In genomic region chr12:102740157-102741032, GRCh38 we compare ENCODE assay signal across 8 cellular contexts.
A peak's percentile ranks its signal among the peaks of the same experiment; 100 is the strongest.
DNase-seq lines count a peak whose midpoint lies in the region; ATAC-seq and TF ChIP-seq lines count a peak whose summit lies in the region.

No MANE protein-coding gene starts in this region.

- 23 to 31% (median 26%) methylated on average over 3 of the region's 3 CpGs for WGBS in psoas muscle, 3 donors

- TF ChIP-seq CTCF in HFF-Myc (IDR thresholded peaks at IDR 0.05; ENCODE audit: low read depth, low read length, missing control alignments) = no peak
- TF ChIP-seq CTCF in psoas muscle (IDR thresholded peaks at IDR 0.05) = no peak

- H3K4me3 ChIP-seq in HFF-Myc (replicated peaks; ENCODE audit: low read depth, low read length) (no peak overlapping the region), psoas muscle (no peak overlapping the region)

- H3K9me3 ChIP-seq in psoas muscle = no peaks in the 10 kb centered on the region

- H3K4me1 ChIP-seq in psoas muscle = no peaks in the 10 kb centered on the region

- no peaks in the 10 kb centered on the region for H3K27me3 ChIP-seq in psoas muscle (ENCODE audit: insufficient read depth in 3 of 3, low read length in 2 of 3)

- H3K36me3 ChIP-seq in psoas muscle (ENCODE audit: insufficient read depth in 1 of 2, low read depth in 1 of 2) = no peaks in the 10 kb centered on the region

- no peak overlapping the region for H3K27ac ChIP-seq in psoas muscle

- DNase-seq in AML-193 (lab: John Stamatoyannopoulos, UW) (peak; percentile 4 to 5), HFF-Myc (ENCODE audit: extremely low read depth, low read depth) (peak; percentile 14), RKO (ENCODE audit: low spot score) (peak; percentile 30), inferior parietal cortex (ENCODE audit: extremely low spot score) (peak; percentile 40), middle frontal gyrus (ENCODE audit: extremely low spot score, low spot score) (no peak), psoas muscle (no peak), COLO829 (ENCODE audit: low spot score) (no peak)

- intact Hi-C loops in psoas muscle (cut with DNase I) = no loop called here

- ATAC-seq in HG02840 (IDR thresholded peaks at IDR 0.05; ENCODE audit: low FRiP score, unreplicated experiment) (no peak), psoas muscle (no peak)

Comparison
In these comparisons a context has a peak if more than half of its experiments do, and no peak if none do; other contexts are left out.
1. DNase-seq: peak in AML-193 (2 of 2), HFF-Myc (single experiment), RKO (single experiment) and inferior parietal cortex (single experiment); none in middle frontal gyrus (single experiment), psoas muscle (0 of 2) and COLO829 (single experiment).